Comparison of ENCODE assay signal across 13 cellular contexts in the genomic region with DNA sequence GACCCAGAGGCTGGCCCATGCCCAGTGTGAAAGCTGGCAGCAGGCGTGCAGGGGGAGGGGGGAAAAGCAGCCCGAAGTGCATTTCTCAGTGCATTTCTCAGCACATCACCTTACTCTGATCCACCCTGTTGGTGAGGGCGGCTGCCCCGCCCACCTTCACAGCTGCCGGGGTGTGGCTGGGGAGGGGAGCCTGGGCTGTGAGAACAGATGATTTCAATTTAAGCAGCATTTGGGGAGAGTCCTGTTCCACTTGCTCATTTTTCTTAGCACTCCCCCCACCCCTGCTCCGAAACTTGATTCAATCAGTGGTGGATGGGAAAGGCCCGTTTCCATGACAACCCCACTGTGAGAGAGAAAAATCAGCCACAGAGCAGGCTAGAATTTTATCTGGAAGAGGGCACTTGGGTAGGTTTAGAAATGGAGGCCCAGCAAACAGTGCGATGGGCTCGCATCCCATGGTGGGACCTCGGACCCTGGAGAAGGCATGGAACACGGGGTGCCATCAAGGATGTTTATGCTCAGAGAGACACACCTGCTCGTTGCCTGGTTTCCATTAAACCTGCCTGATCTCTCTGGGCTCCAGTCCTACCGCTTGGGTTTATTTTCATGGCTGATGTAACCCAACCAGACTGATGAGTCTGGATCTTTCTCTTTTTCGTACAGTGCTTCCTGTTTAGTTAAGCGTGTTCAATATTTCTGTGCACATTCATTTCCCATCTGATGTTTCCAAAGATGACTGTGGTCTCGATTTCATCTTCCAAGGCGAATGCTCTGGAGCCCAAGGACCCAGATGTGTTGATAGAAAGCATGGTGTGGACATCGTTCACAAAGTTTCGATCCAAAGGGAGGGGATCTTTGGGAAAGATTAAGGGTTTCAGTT.
DNase-seq lines count a peak whose midpoint lies in the region; ATAC-seq, FAIRE-seq and TF ChIP-seq lines count a peak whose summit lies in the region.
"Had no signal": no experiment of that assay in that cellular context is flagged by ENCODE, and none has a peak within 500 bp of the region (broad histone marks: within the 10 kb centered on the region; RNA-seq: fewer than 3 reads in every experiment).

No MANE protein-coding gene starts in this region.

- CTCF ChIA-PET in A673 (lab: Charles Lee): no interaction called here

- TF ChIP-seq CTCF in A673 (conservative IDR thresholded peaks at IDR 0.05; ENCODE audit: low read depth, low read length) (no peak), psoas muscle (IDR thresholded peaks at IDR 0.05) (no peak)

- H3K4me3 ChIP-seq in A673 (ENCODE audit: low read depth, low read length, poor library complexity, severe bottlenecking) (no peak overlapping the region), H7 (ENCODE audit: insufficient read depth, low read depth, low read length) (no peak overlapping the region), SK-N-MC (peak overlapping the region; percentile 1; the same call in 1 of the 2 replicates), psoas muscle (no peak overlapping the region)
- H3K4me3 ChIP-seq: right atrium auricular region, upper lobe of left lung had no signal

- peak; percentile 34 for DNase-seq in A673 (ENCODE audit: low spot score)
- peak; percentile 57 for DNase-seq in H7
- DNase-seq in SK-N-MC (ENCODE audit: low read depth, low spot score): no peak
- peak; percentile 81 for DNase-seq in left kidney (ENCODE audit: low read depth, low spot score)
- DNase-seq in ureter (ENCODE audit: low spot score): no peak
- no peak for DNase-seq in H54 (ENCODE audit: insufficient read length, low spot score)
- no peak for DNase-seq in psoas muscle
- DNase-seq: T-helper 17 cell had no signal

- no peak for ATAC-seq in GM18873 (IDR thresholded peaks at IDR 0.05; ENCODE audit: low FRiP score, unreplicated experiment)
- no peak for ATAC-seq in psoas muscle
- ATAC-seq: T-helper 17 cell had no signal

- intact Hi-C loops in A673 (cut with micrococcal nuclease; ENCODE audit: unreplicated experiment): no loop called here
- intact Hi-C loops in psoas muscle (cut with DNase I): no loop called here

- H3K36me3 ChIP-seq in A673 (ENCODE audit: insufficient read depth, low read length, poor library complexity, severe bottlenecking) (no peaks in the 10 kb centered on the region), H7 (replicated peaks; ENCODE audit: control insufficient read depth, insufficient read depth, low read length) (no peaks in the 10 kb centered on the region), SK-N-MC (ENCODE audit: insufficient read depth, low read length) (no peaks in the 10 kb centered on the region), psoas muscle (ENCODE audit: insufficient read depth in 1 of 2, low read depth in 1 of 2) (no peaks in the 10 kb centered on the region)
- H3K36me3 ChIP-seq: right atrium auricular region, upper lobe of left lung had no signal

- POLR2A ChIA-PET in A673 (lab: Charles Lee; ENCODE audit: low non-redundant PET): no interaction called here

- TF ChIP-seq POLR2A in H54 (IDR thresholded peaks at IDR 0.05; ENCODE audit: low read depth, low read length): no peak

- H3K27ac ChIP-seq in A673 (ENCODE audit: low read depth, low read length, poor library complexity, severe bottlenecking): no peak overlapping the region
- no peak overlapping the region for H3K27ac ChIP-seq in SK-N-MC
- no peak overlapping the region for H3K27ac ChIP-seq in psoas muscle
- H3K27ac ChIP-seq: C4-2B, right atrium auricular region, upper lobe of left lung had no signal

- BruUV-seq in A673 (replicated peaks; lab: Mats Ljungman, UMichigan): no TSS peak

- 56 to 62% (median 57%) methylated on average over 19 of the region's 19 CpGs for WGBS in psoas muscle, 3 donors

- FAIRE-seq in H54 (lab: Jason Lieb, UNC): no peak
- FAIRE-seq: GM19239 had no signal

- H3K4me1 ChIP-seq in A673 (ENCODE audit: insufficient read depth, low read length, poor library complexity, severe bottlenecking) (peaks cover 8% of the 10 kb centered on the region), psoas muscle (peaks cover 47% of the 10 kb centered on the region)
- H3K4me1 ChIP-seq: upper lobe of left lung had no signal

- H3K9ac ChIP-seq in SK-N-MC (ENCODE audit: insufficient read length): no peak overlapping the region

- no peaks in the 10 kb centered on the region for H3K27me3 ChIP-seq in A673 (replicated peaks; ENCODE audit: insufficient read depth, low read depth, low read length, poor library complexity)
- no peaks in the 10 kb centered on the region; the same call in 1 of the 2 replicates for H3K27me3 ChIP-seq in H7 (ENCODE audit: control insufficient read depth, insufficient read depth, low read length)
- no peaks in the 10 kb centered on the region for H3K27me3 ChIP-seq in psoas muscle (ENCODE audit: insufficient read depth in 3 of 3, low read length in 2 of 3)
- H3K27me3 ChIP-seq: right atrium auricular region, upper lobe of left lung had no signal

- H3K9me3 ChIP-seq in A673 (ENCODE audit: low read depth, low read length, poor library complexity, severe bottlenecking) (no peaks in the 10 kb centered on the region), SK-N-MC (ENCODE audit: low read depth, low read length) (no peaks in the 10 kb centered on the region), psoas muscle (no peaks in the 10 kb centered on the region)
- H3K9me3 ChIP-seq: right atrium auricular region, upper lobe of left lung had no signal

Comparison
In these comparisons a context has a peak if more than half of its experiments do, and no peak if none do; other contexts are left out.
1. DNase-seq: peak in A673 (single experiment), H7 (single experiment) and left kidney (single experiment); none in SK-N-MC (single experiment), ureter (single experiment), H54 (single experiment) and psoas muscle (0 of 2).